In genomic region chr5:56480305-56481146, GRCh38 we compare ENCODE assay signal across 8 cellular contexts.
DNase-seq lines count a peak whose midpoint lies in the region; ATAC-seq lines count a peak whose summit lies in the region.

No MANE protein-coding gene starts in this region.

- peak overlapping the region; percentile 78 for H3K4me3 Mint-ChIP-seq in activated naive CD8-positive, alpha-beta T cell

- peaks cover 32% of the 10 kb centered on the region for H3K4me1 Mint-ChIP-seq in activated naive CD8-positive, alpha-beta T cell (ENCODE audit: low read depth)

- H3K27me3 Mint-ChIP-seq in activated naive CD8-positive, alpha-beta T cell = no peaks in the 10 kb centered on the region

- H3K4me3 ChIP-seq in neuron (ENCODE audit: low read length) = peak overlapping the region; percentile 56

- no peaks in the 10 kb centered on the region for H3K36me3 ChIP-seq in neuron (ENCODE audit: insufficient read depth, low read length)

- H3K9me3 Mint-ChIP-seq in activated naive CD8-positive, alpha-beta T cell (ENCODE audit: low read depth) = no peaks in the 10 kb centered on the region

- H3K9me3 ChIP-seq in neuron (ENCODE audit: low read length) = no peaks in the 10 kb centered on the region

- peak; percentile 26 to 30 for DNase-seq in stimulated activated CD4-positive, alpha-beta T cell treated with anti-CD3 and anti-CD28 coated beads, Interleukin-2, amount 100 ng/mL, for 24 hours
- DNase-seq in stimulated activated CD4-positive, alpha-beta T cell treated with anti-CD3 and anti-CD28 coated beads, Interleukin-2, amount 100 ng/mL, for 48 hours = no peak
- peak; percentile 49 for DNase-seq in M059J (ENCODE audit: low read depth)
- peak; percentile 79 for DNase-seq in Right ventricle myocardium inferior (ENCODE audit: missing footprints)
- DNase-seq in SIG-M5 (lab: John Stamatoyannopoulos, UW) = no peak
- DNase-seq in NCI-H1436 (lab: John Stamatoyannopoulos, UW) = no peak

- H3K27me3 ChIP-seq in neuron (ENCODE audit: insufficient read depth, low read length) = peaks cover 6% of the 10 kb centered on the region

- H3K4me1 ChIP-seq in neuron (ENCODE audit: insufficient read depth, low read length) = peaks cover 8% of the 10 kb centered on the region

- H2AFZ ChIP-seq in neuron (ENCODE audit: low read depth, low read length) = peak overlapping the region; percentile 100

- intact Hi-C loops in Right ventricle myocardium inferior (cut with DNase I) = loop anchor here (2.0 kb wide), 1 partner anchor 334 kb away; the partner anchor contains the start of gene MAP3K1

- H3K36me3 Mint-ChIP-seq in activated naive CD8-positive, alpha-beta T cell = peaks cover 2% of the 10 kb centered on the region

- peak overlapping the region; percentile 81 for H3K27ac Mint-ChIP-seq in activated naive CD8-positive, alpha-beta T cell

- ATAC-seq in Right ventricle myocardium inferior = peak; percentile 76

Comparison
In these comparisons a context has a peak if more than half of its experiments do, and no peak if none do; other contexts are left out.
1. DNase-seq: peak in stimulated activated CD4-positive, alpha-beta T cell treated with anti-CD3 and anti-CD28 coated beads, Interleukin-2, amount 100 ng/mL, for 24 hours (2 of 2), M059J (single experiment) and Right ventricle myocardium inferior (single experiment); none in stimulated activated CD4-positive, alpha-beta T cell treated with anti-CD3 and anti-CD28 coated beads, Interleukin-2, amount 100 ng/mL, for 48 hours (0 of 2), SIG-M5 (single experiment) and NCI-H1436 (single experiment).